Comparison of ENCODE assay signal across 17 cellular contexts in genomic region chr7:104584620-104585019, GRCh38.
A peak's percentile ranks its signal among the peaks of the same experiment; 100 is the strongest.
DNase-seq lines count a peak whose midpoint lies in the region.
"Had no signal": no experiment of that assay in that cellular context is flagged by ENCODE, and none has a peak within 500 bp of the region (broad histone marks: within the 10 kb centered on the region; RNA-seq: fewer than 3 reads in every experiment).

No MANE protein-coding gene starts in this region.

- in situ Hi-C loops in Caki2 (cut with HindIII; ENCODE audit: low pct_unique_long_range_greater_than_20kb, low sequenced_read_pairs): no loop called here

- DNase-seq in Caki2 (ENCODE audit: low read depth): peak; percentile 10
- peak; percentile 8 for DNase-seq in LoVo (ENCODE audit: low spot score)
- DNase-seq in RKO (ENCODE audit: low spot score): peak; percentile 50
- peak; percentile 2 for DNase-seq in foreskin melanocyte
- DNase-seq in activated T-cell treated with anti-CD3 and anti-CD28 coated beads for 4 hours: no peak
- DNase-seq in T1000 (lab: John Stamatoyannopoulos, UW): no peak
- DNase-seq in stimulated activated CD8-positive, alpha-beta memory T cell treated with anti-CD3 and anti-CD28 coated beads, Interleukin-4, amount 100 ng/mL, for 48 hours: no peak
- no peak for DNase-seq in amniotic stem cell (lab: John Stamatoyannopoulos, UW)
- DNase-seq: Caco-2, DMS79, GDM1, GOT3, HFFc6, NCI-H1417, NCI-H2029 treated with DMSO at 0.1 percent for 48 hours, NCI-H510A, SJCRH30 had no signal

Comparison
In these comparisons a context has a peak if more than half of its experiments do, and no peak if none do; other contexts are left out.
1. DNase-seq: peak in Caki2 (single experiment), LoVo (single experiment), RKO (single experiment) and foreskin melanocyte (single experiment); none in activated T-cell treated with anti-CD3 and anti-CD28 coated beads for 4 hours (single experiment), T1000 (single experiment), stimulated activated CD8-positive, alpha-beta memory T cell treated with anti-CD3 and anti-CD28 coated beads, Interleukin-4, amount 100 ng/mL, for 48 hours (single experiment) and amniotic stem cell (single experiment).